ENCODE assay signal across 1 cellular context in the genomic region with DNA sequence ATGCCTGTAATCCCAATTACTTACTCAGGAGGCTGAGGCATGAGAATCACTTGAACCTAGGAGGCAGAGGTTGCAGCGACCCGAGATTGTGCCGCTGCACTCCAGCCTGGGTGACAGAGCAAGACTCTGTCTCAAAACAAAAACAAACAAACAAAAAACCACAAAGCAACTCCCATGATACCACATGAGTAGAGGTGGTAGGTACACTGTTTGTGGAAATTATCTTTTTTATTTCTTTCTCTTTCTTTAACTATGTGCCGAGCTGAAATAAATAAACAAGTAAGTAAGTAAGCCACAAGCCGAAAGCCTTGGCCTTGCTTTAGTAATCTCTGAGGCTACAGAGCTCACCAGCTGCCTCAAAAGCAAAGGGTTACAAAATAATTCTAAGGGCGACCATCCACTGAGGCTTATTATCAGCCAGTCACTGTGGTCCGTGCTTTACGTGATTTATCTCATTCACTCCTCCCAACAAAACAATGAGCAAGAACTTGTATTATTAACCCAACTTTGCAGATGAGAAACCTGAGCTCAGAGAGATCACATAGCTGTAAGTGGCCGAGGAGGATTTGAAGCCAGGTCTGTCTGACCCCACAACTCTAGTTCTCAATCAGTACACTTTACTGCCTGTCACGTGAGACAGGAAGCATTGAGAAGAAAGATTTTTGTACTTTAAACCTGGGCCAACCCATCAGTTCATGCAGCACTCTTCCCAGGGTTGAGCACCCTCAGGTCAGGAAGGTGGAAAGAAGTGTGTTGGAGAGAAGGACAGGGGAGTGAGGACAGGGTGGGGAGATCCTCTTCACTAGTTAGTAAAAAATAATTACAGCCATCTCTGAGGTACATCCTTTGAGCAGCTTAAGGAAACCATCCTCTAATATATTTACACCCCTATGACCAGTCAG.
TF ChIP-seq lines count a peak whose summit lies in the region.

No MANE protein-coding gene starts in this region.

TF ChIP-seq in H1, 55 proteins besides CTCF, POLR2A, EP300 and RAD21 (continued from another document):
- TF ChIP-seq, protein P1, sequence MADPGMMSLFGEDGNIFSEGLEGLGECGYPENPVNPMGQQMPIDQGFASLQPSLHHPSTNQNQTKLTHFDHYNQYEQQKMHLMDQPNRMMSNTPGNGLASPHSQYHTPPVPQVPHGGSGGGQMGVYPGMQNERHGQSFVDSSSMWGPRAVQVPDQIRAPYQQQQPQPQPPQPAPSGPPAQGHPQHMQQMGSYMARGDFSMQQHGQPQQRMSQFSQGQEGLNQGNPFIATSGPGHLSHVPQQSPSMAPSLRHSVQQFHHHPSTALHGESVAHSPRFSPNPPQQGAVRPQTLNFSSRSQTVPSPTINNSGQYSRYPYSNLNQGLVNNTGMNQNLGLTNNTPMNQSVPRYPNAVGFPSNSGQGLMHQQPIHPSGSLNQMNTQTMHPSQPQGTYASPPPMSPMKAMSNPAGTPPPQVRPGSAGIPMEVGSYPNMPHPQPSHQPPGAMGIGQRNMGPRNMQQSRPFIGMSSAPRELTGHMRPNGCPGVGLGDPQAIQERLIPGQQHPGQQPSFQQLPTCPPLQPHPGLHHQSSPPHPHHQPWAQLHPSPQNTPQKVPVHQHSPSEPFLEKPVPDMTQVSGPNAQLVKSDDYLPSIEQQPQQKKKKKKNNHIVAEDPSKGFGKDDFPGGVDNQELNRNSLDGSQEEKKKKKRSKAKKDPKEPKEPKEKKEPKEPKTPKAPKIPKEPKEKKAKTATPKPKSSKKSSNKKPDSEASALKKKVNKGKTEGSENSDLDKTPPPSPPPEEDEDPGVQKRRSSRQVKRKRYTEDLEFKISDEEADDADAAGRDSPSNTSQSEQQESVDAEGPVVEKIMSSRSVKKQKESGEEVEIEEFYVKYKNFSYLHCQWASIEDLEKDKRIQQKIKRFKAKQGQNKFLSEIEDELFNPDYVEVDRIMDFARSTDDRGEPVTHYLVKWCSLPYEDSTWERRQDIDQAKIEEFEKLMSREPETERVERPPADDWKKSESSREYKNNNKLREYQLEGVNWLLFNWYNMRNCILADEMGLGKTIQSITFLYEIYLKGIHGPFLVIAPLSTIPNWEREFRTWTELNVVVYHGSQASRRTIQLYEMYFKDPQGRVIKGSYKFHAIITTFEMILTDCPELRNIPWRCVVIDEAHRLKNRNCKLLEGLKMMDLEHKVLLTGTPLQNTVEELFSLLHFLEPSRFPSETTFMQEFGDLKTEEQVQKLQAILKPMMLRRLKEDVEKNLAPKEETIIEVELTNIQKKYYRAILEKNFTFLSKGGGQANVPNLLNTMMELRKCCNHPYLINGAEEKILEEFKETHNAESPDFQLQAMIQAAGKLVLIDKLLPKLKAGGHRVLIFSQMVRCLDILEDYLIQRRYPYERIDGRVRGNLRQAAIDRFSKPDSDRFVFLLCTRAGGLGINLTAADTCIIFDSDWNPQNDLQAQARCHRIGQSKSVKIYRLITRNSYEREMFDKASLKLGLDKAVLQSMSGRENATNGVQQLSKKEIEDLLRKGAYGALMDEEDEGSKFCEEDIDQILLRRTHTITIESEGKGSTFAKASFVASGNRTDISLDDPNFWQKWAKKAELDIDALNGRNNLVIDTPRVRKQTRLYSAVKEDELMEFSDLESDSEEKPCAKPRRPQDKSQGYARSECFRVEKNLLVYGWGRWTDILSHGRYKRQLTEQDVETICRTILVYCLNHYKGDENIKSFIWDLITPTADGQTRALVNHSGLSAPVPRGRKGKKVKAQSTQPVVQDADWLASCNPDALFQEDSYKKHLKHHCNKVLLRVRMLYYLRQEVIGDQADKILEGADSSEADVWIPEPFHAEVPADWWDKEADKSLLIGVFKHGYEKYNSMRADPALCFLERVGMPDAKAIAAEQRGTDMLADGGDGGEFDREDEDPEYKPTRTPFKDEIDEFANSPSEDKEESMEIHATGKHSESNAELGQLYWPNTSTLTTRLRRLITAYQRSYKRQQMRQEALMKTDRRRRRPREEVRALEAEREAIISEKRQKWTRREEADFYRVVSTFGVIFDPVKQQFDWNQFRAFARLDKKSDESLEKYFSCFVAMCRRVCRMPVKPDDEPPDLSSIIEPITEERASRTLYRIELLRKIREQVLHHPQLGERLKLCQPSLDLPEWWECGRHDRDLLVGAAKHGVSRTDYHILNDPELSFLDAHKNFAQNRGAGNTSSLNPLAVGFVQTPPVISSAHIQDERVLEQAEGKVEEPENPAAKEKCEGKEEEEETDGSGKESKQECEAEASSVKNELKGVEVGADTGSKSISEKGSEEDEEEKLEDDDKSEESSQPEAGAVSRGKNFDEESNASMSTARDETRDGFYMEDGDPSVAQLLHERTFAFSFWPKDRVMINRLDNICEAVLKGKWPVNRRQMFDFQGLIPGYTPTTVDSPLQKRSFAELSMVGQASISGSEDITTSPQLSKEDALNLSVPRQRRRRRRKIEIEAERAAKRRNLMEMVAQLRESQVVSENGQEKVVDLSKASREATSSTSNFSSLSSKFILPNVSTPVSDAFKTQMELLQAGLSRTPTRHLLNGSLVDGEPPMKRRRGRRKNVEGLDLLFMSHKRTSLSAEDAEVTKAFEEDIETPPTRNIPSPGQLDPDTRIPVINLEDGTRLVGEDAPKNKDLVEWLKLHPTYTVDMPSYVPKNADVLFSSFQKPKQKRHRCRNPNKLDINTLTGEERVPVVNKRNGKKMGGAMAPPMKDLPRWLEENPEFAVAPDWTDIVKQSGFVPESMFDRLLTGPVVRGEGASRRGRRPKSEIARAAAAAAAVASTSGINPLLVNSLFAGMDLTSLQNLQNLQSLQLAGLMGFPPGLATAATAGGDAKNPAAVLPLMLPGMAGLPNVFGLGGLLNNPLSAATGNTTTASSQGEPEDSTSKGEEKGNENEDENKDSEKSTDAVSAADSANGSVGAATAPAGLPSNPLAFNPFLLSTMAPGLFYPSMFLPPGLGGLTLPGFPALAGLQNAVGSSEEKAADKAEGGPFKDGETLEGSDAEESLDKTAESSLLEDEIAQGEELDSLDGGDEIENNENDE (IDR thresholded peaks at IDR 0.05; ENCODE audit: insufficient replicate concordance, low read length), result no peak
- TF ChIP-seq SIX5 (IDR thresholded peaks at IDR 0.05; ENCODE audit: low read depth, low read length), result no peak
- TF ChIP-seq, protein P2, sequence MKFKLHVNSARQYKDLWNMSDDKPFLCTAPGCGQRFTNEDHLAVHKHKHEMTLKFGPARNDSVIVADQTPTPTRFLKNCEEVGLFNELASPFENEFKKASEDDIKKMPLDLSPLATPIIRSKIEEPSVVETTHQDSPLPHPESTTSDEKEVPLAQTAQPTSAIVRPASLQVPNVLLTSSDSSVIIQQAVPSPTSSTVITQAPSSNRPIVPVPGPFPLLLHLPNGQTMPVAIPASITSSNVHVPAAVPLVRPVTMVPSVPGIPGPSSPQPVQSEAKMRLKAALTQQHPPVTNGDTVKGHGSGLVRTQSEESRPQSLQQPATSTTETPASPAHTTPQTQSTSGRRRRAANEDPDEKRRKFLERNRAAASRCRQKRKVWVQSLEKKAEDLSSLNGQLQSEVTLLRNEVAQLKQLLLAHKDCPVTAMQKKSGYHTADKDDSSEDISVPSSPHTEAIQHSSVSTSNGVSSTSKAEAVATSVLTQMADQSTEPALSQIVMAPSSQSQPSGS (IDR thresholded peaks at IDR 0.05; ENCODE audit: low read length), result no peak
- TF ChIP-seq SUZ12 (IDR thresholded peaks at IDR 0.05; ENCODE audit: low read length), result no peak
- TF ChIP-seq POU5F1 (IDR thresholded peaks at IDR 0.05; ENCODE audit: low read depth, low read length), result no peak
- TF ChIP-seq, protein P3, sequence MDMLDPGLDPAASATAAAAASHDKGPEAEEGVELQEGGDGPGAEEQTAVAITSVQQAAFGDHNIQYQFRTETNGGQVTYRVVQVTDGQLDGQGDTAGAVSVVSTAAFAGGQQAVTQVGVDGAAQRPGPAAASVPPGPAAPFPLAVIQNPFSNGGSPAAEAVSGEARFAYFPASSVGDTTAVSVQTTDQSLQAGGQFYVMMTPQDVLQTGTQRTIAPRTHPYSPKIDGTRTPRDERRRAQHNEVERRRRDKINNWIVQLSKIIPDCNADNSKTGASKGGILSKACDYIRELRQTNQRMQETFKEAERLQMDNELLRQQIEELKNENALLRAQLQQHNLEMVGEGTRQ (IDR thresholded peaks at IDR 0.05; ENCODE audit: low read length), result no peak
- TF ChIP-seq TCF12 (IDR thresholded peaks at IDR 0.05; ENCODE audit: low read depth, low read length), result no peak
- no peak for TF ChIP-seq SIN3A (conservative IDR thresholded peaks at IDR 0.05 in 1 of 2, IDR thresholded peaks at IDR 0.05 in 1 of 2; ENCODE audit: low read depth in 1 of 2, low read length in 2 of 2)
- no peak for TF ChIP-seq SP2 (IDR thresholded peaks at IDR 0.05; ENCODE audit: low read length)
- TF ChIP-seq EZH2 (IDR thresholded peaks at IDR 0.05; ENCODE audit: low read depth, low read length, severe bottlenecking), result no peak
- TF ChIP-seq GABPA (IDR thresholded peaks at IDR 0.05; ENCODE audit: borderline replicate concordance, insufficient read depth, low read length), result no peak
- TF ChIP-seq PHF8 (conservative IDR thresholded peaks at IDR 0.05; ENCODE audit: low read depth, low read length), result no peak
- no peak for TF ChIP-seq CTBP2 (IDR thresholded peaks at IDR 0.05; ENCODE audit: borderline replicate concordance, insufficient read depth, insufficient read length, low read length)
- no peak for TF ChIP-seq TAF1 (IDR thresholded peaks at IDR 0.05; ENCODE audit: low read depth, low read length)
